Comparison of ENCODE assay signal across 1 cellular context in the genomic region with DNA sequence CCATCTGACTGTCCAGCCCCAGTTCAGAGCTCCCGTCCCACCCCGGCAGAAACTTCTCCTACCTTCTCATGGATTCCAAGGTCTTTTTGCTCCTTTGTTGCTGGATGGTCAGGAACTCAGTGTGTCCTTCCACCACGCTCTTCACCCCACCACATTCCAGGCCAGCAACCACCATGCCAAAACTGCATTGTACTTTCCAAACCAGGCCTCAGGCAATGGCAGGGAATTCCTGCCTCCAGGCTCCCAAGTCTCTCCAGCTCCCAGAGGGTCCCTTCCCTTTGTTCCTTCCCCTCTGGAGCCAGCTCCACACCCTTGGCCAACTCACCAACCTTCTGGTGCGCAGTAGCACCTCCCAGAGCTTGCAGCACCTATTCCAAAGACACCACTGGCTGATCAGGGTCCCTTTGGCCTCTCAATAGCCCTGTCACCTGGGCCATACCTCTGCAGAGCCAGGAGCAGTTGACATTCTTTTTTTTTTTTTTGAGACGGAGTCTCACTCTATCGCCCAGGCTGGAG.
TF ChIP-seq lines count a peak whose summit lies in the region.

No MANE protein-coding gene starts in this region.

TF ChIP-seq in K562, 482 proteins besides CTCF, POLR2A, EP300 and RAD21:
- TF ChIP-seq ZNF282 (CRISPR knock-in tag; IDR thresholded peaks at IDR 0.05) (no peak), BRF1 (IDR thresholded peaks at IDR 0.05; ENCODE audit: borderline replicate concordance, extremely low read depth, insufficient read length) (no peak), NR2C2 (CRISPR knock-in tag; IDR thresholded peaks at IDR 0.05) (no peak), NR2C2 (tag; IDR thresholded peaks at IDR 0.05) (no peak), PTRF (tag; IDR thresholded peaks at IDR 0.05) (no peak), ZNF124 (CRISPR knock-in tag; IDR thresholded peaks at IDR 0.05) (no peak), ETS2 (tag; IDR thresholded peaks at IDR 0.05; ENCODE audit: borderline replicate concordance, poor library complexity, severe bottlenecking) (no peak), SNIP1 (IDR thresholded peaks at IDR 0.05; ENCODE audit: low read depth) (no peak), BDP1 (IDR thresholded peaks at IDR 0.05; ENCODE audit: insufficient read depth, insufficient read length) (no peak), POLR3A (IDR thresholded peaks at IDR 0.05; ENCODE audit: borderline replicate concordance, extremely low read depth, insufficient read depth, insufficient read length) (no peak), HNRNPK (IDR thresholded peaks at IDR 0.05; ENCODE audit: low read depth, low read length, poor library complexity, severe bottlenecking) (no peak)
- TF ChIP-seq, protein P1, sequence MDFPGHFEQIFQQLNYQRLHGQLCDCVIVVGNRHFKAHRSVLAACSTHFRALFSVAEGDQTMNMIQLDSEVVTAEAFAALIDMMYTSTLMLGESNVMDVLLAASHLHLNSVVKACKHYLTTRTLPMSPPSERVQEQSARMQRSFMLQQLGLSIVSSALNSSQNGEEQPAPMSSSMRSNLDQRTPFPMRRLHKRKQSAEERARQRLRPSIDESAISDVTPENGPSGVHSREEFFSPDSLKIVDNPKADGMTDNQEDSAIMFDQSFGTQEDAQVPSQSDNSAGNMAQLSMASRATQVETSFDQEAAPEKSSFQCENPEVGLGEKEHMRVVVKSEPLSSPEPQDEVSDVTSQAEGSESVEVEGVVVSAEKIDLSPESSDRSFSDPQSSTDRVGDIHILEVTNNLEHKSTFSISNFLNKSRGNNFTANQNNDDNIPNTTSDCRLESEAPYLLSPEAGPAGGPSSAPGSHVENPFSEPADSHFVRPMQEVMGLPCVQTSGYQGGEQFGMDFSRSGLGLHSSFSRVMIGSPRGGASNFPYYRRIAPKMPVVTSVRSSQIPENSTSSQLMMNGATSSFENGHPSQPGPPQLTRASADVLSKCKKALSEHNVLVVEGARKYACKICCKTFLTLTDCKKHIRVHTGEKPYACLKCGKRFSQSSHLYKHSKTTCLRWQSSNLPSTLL (IDR thresholded peaks at IDR 0.05), result no peak
- TF ChIP-seq, protein P2, sequence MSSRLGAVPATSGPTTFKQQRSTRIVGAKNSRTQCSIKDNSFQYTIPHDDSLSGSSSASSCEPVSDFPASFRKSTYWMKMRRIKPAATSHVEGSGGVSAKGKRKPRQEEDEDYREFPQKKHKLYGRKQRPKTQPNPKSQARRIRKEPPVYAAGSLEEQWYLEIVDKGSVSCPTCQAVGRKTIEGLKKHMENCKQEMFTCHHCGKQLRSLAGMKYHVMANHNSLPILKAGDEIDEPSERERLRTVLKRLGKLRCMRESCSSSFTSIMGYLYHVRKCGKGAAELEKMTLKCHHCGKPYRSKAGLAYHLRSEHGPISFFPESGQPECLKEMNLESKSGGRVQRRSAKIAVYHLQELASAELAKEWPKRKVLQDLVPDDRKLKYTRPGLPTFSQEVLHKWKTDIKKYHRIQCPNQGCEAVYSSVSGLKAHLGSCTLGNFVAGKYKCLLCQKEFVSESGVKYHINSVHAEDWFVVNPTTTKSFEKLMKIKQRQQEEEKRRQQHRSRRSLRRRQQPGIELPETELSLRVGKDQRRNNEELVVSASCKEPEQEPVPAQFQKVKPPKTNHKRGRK (tag; IDR thresholded peaks at IDR 0.05), result no peak
- TF ChIP-seq, protein P3, sequence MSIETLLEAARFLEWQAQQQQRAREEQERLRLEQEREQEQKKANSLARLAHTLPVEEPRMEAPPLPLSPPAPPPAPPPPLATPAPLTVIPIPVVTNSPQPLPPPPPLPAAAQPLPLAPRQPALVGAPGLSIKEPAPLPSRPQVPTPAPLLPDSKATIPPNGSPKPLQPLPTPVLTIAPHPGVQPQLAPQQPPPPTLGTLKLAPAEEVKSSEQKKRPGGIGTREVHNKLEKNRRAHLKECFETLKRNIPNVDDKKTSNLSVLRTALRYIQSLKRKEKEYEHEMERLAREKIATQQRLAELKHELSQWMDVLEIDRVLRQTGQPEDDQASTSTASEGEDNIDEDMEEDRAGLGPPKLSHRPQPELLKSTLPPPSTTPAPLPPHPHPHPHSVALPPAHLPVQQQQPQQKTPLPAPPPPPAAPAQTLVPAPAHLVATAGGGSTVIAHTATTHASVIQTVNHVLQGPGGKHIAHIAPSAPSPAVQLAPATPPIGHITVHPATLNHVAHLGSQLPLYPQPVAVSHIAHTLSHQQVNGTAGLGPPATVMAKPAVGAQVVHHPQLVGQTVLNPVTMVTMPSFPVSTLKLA (conservative IDR thresholded peaks at IDR 0.05), result no peak
- TF ChIP-seq, protein P4, sequence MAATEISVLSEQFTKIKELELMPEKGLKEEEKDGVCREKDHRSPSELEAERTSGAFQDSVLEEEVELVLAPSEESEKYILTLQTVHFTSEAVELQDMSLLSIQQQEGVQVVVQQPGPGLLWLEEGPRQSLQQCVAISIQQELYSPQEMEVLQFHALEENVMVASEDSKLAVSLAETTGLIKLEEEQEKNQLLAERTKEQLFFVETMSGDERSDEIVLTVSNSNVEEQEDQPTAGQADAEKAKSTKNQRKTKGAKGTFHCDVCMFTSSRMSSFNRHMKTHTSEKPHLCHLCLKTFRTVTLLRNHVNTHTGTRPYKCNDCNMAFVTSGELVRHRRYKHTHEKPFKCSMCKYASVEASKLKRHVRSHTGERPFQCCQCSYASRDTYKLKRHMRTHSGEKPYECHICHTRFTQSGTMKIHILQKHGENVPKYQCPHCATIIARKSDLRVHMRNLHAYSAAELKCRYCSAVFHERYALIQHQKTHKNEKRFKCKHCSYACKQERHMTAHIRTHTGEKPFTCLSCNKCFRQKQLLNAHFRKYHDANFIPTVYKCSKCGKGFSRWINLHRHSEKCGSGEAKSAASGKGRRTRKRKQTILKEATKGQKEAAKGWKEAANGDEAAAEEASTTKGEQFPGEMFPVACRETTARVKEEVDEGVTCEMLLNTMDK (IDR thresholded peaks at IDR 0.05; ENCODE audit: borderline replicate concordance, insufficient read depth, low read depth, low read length, poor library complexity, severe bottlenecking), result no peak
- TF ChIP-seq, protein P5, sequence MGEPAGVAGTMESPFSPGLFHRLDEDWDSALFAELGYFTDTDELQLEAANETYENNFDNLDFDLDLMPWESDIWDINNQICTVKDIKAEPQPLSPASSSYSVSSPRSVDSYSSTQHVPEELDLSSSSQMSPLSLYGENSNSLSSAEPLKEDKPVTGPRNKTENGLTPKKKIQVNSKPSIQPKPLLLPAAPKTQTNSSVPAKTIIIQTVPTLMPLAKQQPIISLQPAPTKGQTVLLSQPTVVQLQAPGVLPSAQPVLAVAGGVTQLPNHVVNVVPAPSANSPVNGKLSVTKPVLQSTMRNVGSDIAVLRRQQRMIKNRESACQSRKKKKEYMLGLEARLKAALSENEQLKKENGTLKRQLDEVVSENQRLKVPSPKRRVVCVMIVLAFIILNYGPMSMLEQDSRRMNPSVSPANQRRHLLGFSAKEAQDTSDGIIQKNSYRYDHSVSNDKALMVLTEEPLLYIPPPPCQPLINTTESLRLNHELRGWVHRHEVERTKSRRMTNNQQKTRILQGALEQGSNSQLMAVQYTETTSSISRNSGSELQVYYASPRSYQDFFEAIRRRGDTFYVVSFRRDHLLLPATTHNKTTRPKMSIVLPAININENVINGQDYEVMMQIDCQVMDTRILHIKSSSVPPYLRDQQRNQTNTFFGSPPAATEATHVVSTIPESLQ (CRISPR knock-in tag; IDR thresholded peaks at IDR 0.05), result no peak
TF ChIP-seq in K562: peak in this region for 0.
